In the genomic region with DNA sequence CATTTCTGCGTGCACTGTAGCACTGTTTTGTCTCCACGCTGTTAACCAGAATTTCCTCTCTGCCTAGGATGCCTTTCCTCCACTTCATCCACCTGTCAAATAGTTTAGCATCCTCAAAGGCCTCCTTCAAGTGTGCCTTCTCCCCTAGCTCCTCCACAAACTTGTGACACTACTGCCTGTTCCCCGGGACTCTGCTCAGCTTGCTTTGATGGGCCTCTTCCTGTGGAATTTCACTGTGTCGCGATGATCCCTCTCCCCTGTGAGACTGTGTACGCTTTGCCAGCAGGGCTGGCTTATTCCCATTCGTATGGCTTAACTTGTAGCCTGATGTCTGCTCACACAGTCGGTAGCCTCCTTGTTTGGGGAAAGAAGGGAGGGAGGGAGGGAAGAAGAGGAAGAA, we compare ENCODE assay signal across 26 cellular contexts.
"Had no signal": no experiment of that assay in that cellular context is flagged by ENCODE, and none has a peak within 500 bp of the region (broad histone marks: within the 10 kb centered on the region; RNA-seq: fewer than 3 reads in every experiment).

No MANE protein-coding gene starts in this region.

- ATAC-seq: activated CD4-positive, CD25-positive, alpha-beta regulatory T cell treated with anti-CD3 and anti-CD28 coated beads, Interleukin-2, amount 50 U/mL, for 24 hours; activated CD8-positive, alpha-beta memory T cell treated with anti-CD3 and anti-CD28 coated beads, Interleukin-2, amount 10 ng/mL, durations not matched to agents 7 days and 5 days; activated T-cell treated with anti-CD3 and anti-CD28 coated beads, Interleukin-2, amount 50 U/mL, for 4 hours had no signal

- H3K4me3 Mint-ChIP-seq: activated CD8-positive, alpha-beta memory T cell treated with anti-CD3 and anti-CD28 coated beads, Interleukin-2, amount 10 ng/mL, durations not matched to agents 7 days and 5 days; activated naive CD4-positive, alpha-beta T cell treated with anti-CD3 and anti-CD28 coated beads for 36 hours; activated naive CD8-positive, alpha-beta T cell; activated T-cell treated with anti-CD3 and anti-CD28 coated beads, Interleukin-2, amount 50 U/mL, for 4 hours; T-helper 1 cell treated with Interleukin-12 subunit alpha and Interleukin-12 subunit beta and Interleukin-4 antibody, amounts not matched to agents 30 μg/mL and 1 μg/mL, for 36 hours had no signal

- H3K4me1 ChIP-seq: colonic mucosa, SJSA1 had no signal

- H3K27me3 ChIP-seq: Peyer's patch had no signal

- DNase-seq: activated CD4-positive, alpha-beta T cell treated with anti-CD3 and anti-CD28 coated beads for 4 hours; activated CD4-positive, alpha-beta T cell treated with anti-CD3 and anti-CD28 coated beads, Interleukin-2, amount 50 U/mL, for 48 hours; activated CD8-positive, alpha-beta memory T cell treated with anti-CD3 and anti-CD28 coated beads, Interleukin-2, amount 10 ng/mL, durations not matched to agents 7 days and 5 days; activated effector memory CD4-positive, alpha-beta T cell treated with anti-CD3 and anti-CD28 coated beads, Interleukin-2, amount 50 U/mL, for 16 hours; activated naive CD4-positive, alpha-beta T cell treated with anti-CD3 and anti-CD28 coated beads for 36 hours; activated T-cell treated with anti-CD3 and anti-CD28 coated beads, Interleukin-2, amount 50 U/mL, for 4 hours; brain microvascular endothelial cell; cerebellar nuclear complex; colonic mucosa; NCI-H1092; NCI-H1417 treated with DMSO at 0.1 percent for 48 hours; NCI-H1694; NCI-H2029; NCI-H2107; NCI-H2171 treated with DMSO at 0.1 percent for 48 hours; NCI-H226; NCI-H510A; NCI-H526 treated with DMSO at 0.1 percent for 48 hours; NK-92 treated with Interleukin-12 subunit alpha and Interleukin-12 subunit beta, amount 100 ng/mL, for 24 hours; OCI-M1; Peyer's patch; SHP77 had no signal

- H3K27ac ChIP-seq: brain microvascular endothelial cell, colonic mucosa, Peyer's patch, SJSA1 had no signal

- H3K36me3 ChIP-seq: brain microvascular endothelial cell, colonic mucosa, Peyer's patch, SJSA1 had no signal

- H3K9me3 Mint-ChIP-seq: activated naive CD4-positive, alpha-beta T cell treated with anti-CD3 and anti-CD28 coated beads for 36 hours; activated T-cell treated with anti-CD3 and anti-CD28 coated beads, Interleukin-2, amount 50 U/mL, for 4 hours; T-helper 1 cell treated with Interleukin-12 subunit alpha and Interleukin-12 subunit beta and Interleukin-4 antibody, amounts not matched to agents 30 μg/mL and 1 μg/mL, for 36 hours had no signal

- H3K4me3 ChIP-seq: colonic mucosa, Peyer's patch, SJSA1 had no signal

- H3K27ac Mint-ChIP-seq: activated CD8-positive, alpha-beta memory T cell treated with anti-CD3 and anti-CD28 coated beads, Interleukin-2, amount 10 ng/mL, durations not matched to agents 7 days and 5 days; activated naive CD4-positive, alpha-beta T cell treated with anti-CD3 and anti-CD28 coated beads for 36 hours; activated naive CD8-positive, alpha-beta T cell; T-helper 1 cell treated with Interleukin-12 subunit alpha and Interleukin-12 subunit beta and Interleukin-4 antibody, amounts not matched to agents 30 μg/mL and 1 μg/mL, for 36 hours had no signal
